1 cellular context compared by ENCODE assay signal in the genomic region with DNA sequence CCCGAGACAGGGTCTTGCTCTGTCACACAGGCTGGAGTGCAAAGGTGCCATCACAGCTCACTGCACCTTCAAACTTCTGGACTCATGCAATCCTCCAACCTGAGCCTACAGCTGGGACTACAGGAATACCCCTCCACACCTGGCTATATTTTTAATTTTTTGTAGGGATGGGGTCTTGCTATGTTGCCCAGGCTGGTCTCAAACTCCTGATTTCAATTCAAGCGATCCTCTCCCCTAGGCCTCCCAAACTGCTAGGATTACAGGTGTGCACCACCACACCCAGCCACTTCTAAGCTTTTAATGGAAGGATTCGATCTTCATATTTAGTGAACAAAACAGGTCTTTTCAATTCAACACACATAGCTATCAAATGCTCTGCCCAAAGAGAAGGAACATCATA.
TF ChIP-seq lines count a peak whose summit lies in the region.

No MANE protein-coding gene starts in this region.

TF ChIP-seq in HepG2, 621 proteins besides CTCF, POLR2A, EP300 and RAD21:
- no peak for TF ChIP-seq ZNF781 (CRISPR knock-in tag; IDR thresholded peaks at IDR 0.05; ENCODE audit: borderline replicate concordance, not compliant biosample characterization)
- peak; percentile 67 for TF ChIP-seq ZNF121 (CRISPR knock-in tag; IDR thresholded peaks at IDR 0.05)
- TF ChIP-seq THYN1 (CRISPR knock-in tag; IDR thresholded peaks at IDR 0.05; ENCODE audit: borderline replicate concordance, low read depth): no peak
